In genomic region chr17:5050281-5050680, GRCh38 we compare ENCODE assay signal across 20 cellular contexts. TPM values are rescaled to one million over a fixed set of nuclear protein-coding genes. Genes with fewer than 3 reads are reported as not detected.
DNase-seq lines count a peak whose midpoint lies in the region; ATAC-seq and TF ChIP-seq lines count a peak whose summit lies in the region.
"Had no signal": no experiment of that assay in that cellular context is flagged by ENCODE, and none has a peak within 500 bp of the region (broad histone marks: within the 10 kb centered on the region; RNA-seq: fewer than 3 reads in every experiment).

No MANE protein-coding gene starts in this region.

- H3K27me3 ChIP-seq in left ventricle myocardium inferior (ENCODE audit: low read depth) (no peaks in the 10 kb centered on the region), tibial nerve (no peaks in the 10 kb centered on the region)
- H3K27me3 ChIP-seq: heart right ventricle had no signal

- DNase-seq in left ventricle myocardium inferior (no peak), Right ventricle myocardium superior (no peak), endothelial cell (ENCODE audit: low spot score) (no peak), tibial nerve (ENCODE audit: low spot score in 2 of 2) (no peak), KG1 (lab: John Stamatoyannopoulos, UW) (no peak), Ammon's horn (ENCODE audit: low spot score) (no peak), COLO668 (lab: John Stamatoyannopoulos, UW; ENCODE audit: unreplicated experiment) (no peak)
- no peak for DNase-seq in naive thymus-derived CD8-positive, alpha-beta T cell
- DNase-seq: ACHN; activated CD4-positive, CD25-positive, alpha-beta regulatory T cell; activated T-cell treated with anti-CD3 and anti-CD28 coated beads for 4 hours; heart right ventricle; NCI-H1048; NCI-H774; stimulated activated CD4-positive, alpha-beta T cell treated with anti-CD3 and anti-CD28 coated beads, Interleukin-12 subunit alpha, Interleukin-12 subunit beta, amount 100 ng/mL, for 4 hours had no signal

- peak overlapping the region; percentile 98 for H3K27ac Mint-ChIP-seq in endothelial cell (ENCODE audit: unreplicated experiment)
- peak overlapping the region in 9 of 10 donors; percentile 15 to 98 (median 92) for H3K27ac Mint-ChIP-seq in naive thymus-derived CD8-positive, alpha-beta T cell

- H3K4me3 ChIP-seq in left ventricle myocardium inferior (no peak overlapping the region), tibial nerve (no peak overlapping the region)
- H3K4me3 ChIP-seq: heart right ventricle had no signal

- TF ChIP-seq CTCF in left ventricle myocardium inferior (IDR thresholded peaks at IDR 0.05; ENCODE audit: borderline replicate concordance) (no peak), endothelial cell (IDR thresholded peaks at IDR 0.05; ENCODE audit: unreplicated experiment) (no peak), tibial nerve (IDR thresholded peaks at IDR 0.05) (no peak)

- intact Hi-C loops in left ventricle myocardium inferior (cut with micrococcal nuclease): no loop called here
- intact Hi-C loops in Right ventricle myocardium superior (cut with DNase I): no loop called here

- H3K4me1 Mint-ChIP-seq in endothelial cell (ENCODE audit: unreplicated experiment): peaks cover 12% of the 10 kb centered on the region
- peaks cover 12 to 42% (median 31%) of the 10 kb centered on the region in 4 donors for H3K4me1 Mint-ChIP-seq in naive thymus-derived CD8-positive, alpha-beta T cell

- H3K9me3 ChIP-seq in left ventricle myocardium inferior (replicated peaks) (no peaks in the 10 kb centered on the region), tibial nerve (no peaks in the 10 kb centered on the region)
- H3K9me3 ChIP-seq: heart right ventricle had no signal

- no peaks in the 10 kb centered on the region for H3K9me3 Mint-ChIP-seq in endothelial cell (ENCODE audit: unreplicated experiment)
- H3K9me3 Mint-ChIP-seq in naive thymus-derived CD8-positive, alpha-beta T cell: no peaks in the 10 kb centered on the region

- TF ChIP-seq POLR2A in tibial nerve (IDR thresholded peaks at IDR 0.05): no peak

- peaks cover 4% of the 10 kb centered on the region for H3K36me3 Mint-ChIP-seq in endothelial cell (ENCODE audit: low read depth, unreplicated experiment)
- H3K36me3 Mint-ChIP-seq in naive thymus-derived CD8-positive, alpha-beta T cell: no peaks in the 10 kb centered on the region

- H3K4me1 ChIP-seq in left ventricle myocardium inferior (peaks cover 10% of the 10 kb centered on the region), tibial nerve (peaks cover 0 to 14% (median 4%) of the 10 kb centered on the region in 4 donors)
- H3K4me1 ChIP-seq: parathyroid adenoma had no signal

- H3K36me3 ChIP-seq in left ventricle myocardium inferior (no peaks in the 10 kb centered on the region), tibial nerve (no peaks in the 10 kb centered on the region)
- H3K36me3 ChIP-seq: heart right ventricle had no signal

- POLR2A ChIA-PET in naive thymus-derived CD8-positive, alpha-beta T cell (lab: Charles Lee): interaction anchor here (0.6 to 2.2 kb wide), 6 partner anchors 13 to 140 kb away, joined by 4 to 7 read pairs (median 5); partner anchors contain the start of genes CAMTA2 and SPAG7

- H3K27ac ChIP-seq in left ventricle myocardium inferior (replicated peaks) (peak overlapping the region; percentile 75), tibial nerve (no peak overlapping the region)
- H3K27ac ChIP-seq: parathyroid adenoma had no signal

- no peak for ATAC-seq in Right ventricle myocardium superior (ENCODE audit: poor library complexity)
- ATAC-seq in naive thymus-derived CD8-positive, alpha-beta T cell: no peak

- no peak overlapping the region for H3K4me3 Mint-ChIP-seq in endothelial cell (ENCODE audit: unreplicated experiment)
- peak overlapping the region in 1 of 10 donors; percentile 10 for H3K4me3 Mint-ChIP-seq in naive thymus-derived CD8-positive, alpha-beta T cell

- no peak for TF ChIP-seq EP300 in tibial nerve (IDR thresholded peaks at IDR 0.05)

- H3K27me3 Mint-ChIP-seq in endothelial cell (ENCODE audit: unreplicated experiment): no peaks in the 10 kb centered on the region
- no peaks in the 10 kb centered on the region for H3K27me3 Mint-ChIP-seq in naive thymus-derived CD8-positive, alpha-beta T cell

- 48 to 54% methylated on average over 9 of the region's 9 CpGs for WGBS in tibial nerve, 2 donors

RNA-seq across cellular contexts. Expression of gene SLC52A1, which starts 15.1 kb away (rescaled TPM):
- total RNA-seq in left ventricle myocardium inferior: not detected
- not detected for total RNA-seq in Right ventricle myocardium superior
- 0.21 TPM for total RNA-seq in endothelial cell (ENCODE audit: unreplicated experiment)
- under 1 TPM in 1 of 2 experiments, not detected in 1; 0.25 TPM for total RNA-seq in naive thymus-derived CD8-positive, alpha-beta T cell
- polyA plus RNA-seq in naive thymus-derived CD8-positive, alpha-beta T cell: not detected
- not detected for total RNA-seq in tibial nerve
- total RNA-seq: cardiac septum, endothelial cell of umbilical vein, mucosa of gallbladder, RPMI7951 had no signal
- polyA plus RNA-seq: heart right ventricle had no signal

RNA-seq across cellular contexts. Expression of gene ZFP3, which starts 28.0 kb away (rescaled TPM):
- total RNA-seq in left ventricle myocardium inferior (11.0 TPM), Right ventricle myocardium superior (9.3 TPM), endothelial cell (ENCODE audit: unreplicated experiment) (0.38 TPM), tibial nerve (1 to 10 TPM; 2.5 to 7.1 (median 4.7) TPM)
- total RNA-seq in naive thymus-derived CD8-positive, alpha-beta T cell: 10 to 100 TPM; 12.6 to 12.7 TPM
- polyA plus RNA-seq in naive thymus-derived CD8-positive, alpha-beta T cell: 1 to 10 TPM in 2 of 3 donors, under 1 TPM in 1; 0.51 to 2.1 (median 1.6) TPM

RNA-seq across cellular contexts. Expression of gene KIF1C, which starts 52.5 kb away (rescaled TPM):
- 686 TPM for total RNA-seq in left ventricle myocardium inferior
- 720 TPM for total RNA-seq in Right ventricle myocardium superior
- total RNA-seq in endothelial cell (ENCODE audit: unreplicated experiment): 127 TPM
- total RNA-seq in naive thymus-derived CD8-positive, alpha-beta T cell: 10 to 100 TPM; 20.8 to 21.1 TPM
- polyA plus RNA-seq in naive thymus-derived CD8-positive, alpha-beta T cell: 1 to 10 TPM; 2.6 to 3.0 (median 3.0) TPM
- total RNA-seq in tibial nerve: 10 to 100 TPM; 78.0 to 89.7 (median 79.6) TPM

RNA-seq across cellular contexts. Expression of gene INCA1, which starts 53.0 kb away (rescaled TPM):
- total RNA-seq in left ventricle myocardium inferior (3.1 TPM), Right ventricle myocardium superior (2.8 TPM), endothelial cell (ENCODE audit: unreplicated experiment) (2.2 TPM), tibial nerve (1 to 10 TPM; 1.2 to 1.8 (median 1.7) TPM)
- total RNA-seq in naive thymus-derived CD8-positive, alpha-beta T cell: under 1 TPM in 1 of 2 experiments, not detected in 1; 0.26 TPM
- under 1 TPM in 1 of 3 donors, not detected in 2; 0.23 TPM for polyA plus RNA-seq in naive thymus-derived CD8-positive, alpha-beta T cell
